ENCODE assay signal across 26 cellular contexts in the genomic region with DNA sequence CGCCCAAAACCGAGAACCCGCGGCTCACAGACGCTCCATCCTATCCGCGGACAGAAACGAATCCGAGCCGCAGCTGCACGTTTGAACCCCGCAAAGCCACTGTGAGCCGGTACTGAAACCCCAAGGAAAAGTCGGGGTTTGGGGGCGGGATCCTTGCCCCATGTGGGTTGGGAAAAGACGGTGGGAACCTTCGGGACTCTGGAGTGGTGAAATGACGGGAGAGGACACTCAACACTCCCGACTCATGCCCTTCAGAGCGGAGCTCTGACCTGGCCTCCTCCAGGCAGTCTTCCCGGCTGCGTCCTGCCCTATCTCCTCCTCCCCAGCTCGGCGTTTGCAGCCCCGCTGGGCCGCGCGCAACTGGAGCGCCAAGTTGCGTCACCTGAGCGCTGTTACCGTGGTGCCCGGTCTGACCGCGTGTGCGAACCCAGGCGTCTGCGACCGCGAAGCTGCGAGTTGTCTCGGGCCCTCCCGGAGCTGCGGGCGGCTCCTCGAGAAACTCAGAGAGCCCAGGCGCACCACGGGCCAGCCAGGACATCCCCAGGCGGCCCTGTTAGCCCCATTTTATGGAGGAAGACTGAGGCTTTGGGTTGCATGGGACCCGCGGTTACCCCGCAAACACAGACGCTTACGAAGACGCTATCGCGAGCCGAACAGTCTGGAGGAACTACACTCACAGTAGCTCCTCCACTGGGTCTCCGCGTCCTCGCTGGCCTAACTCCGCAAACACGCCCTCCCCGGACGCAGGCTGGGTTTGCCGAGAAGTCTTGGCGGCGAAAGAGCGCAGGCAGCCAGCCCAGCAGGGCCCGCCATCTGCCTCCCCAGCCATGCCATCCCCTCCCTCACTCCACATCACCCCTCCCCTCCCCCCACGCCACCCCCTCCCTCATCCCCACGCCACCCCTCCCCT. TPM values are rescaled to one million over a fixed set of nuclear protein-coding genes. Genes with fewer than 3 reads are reported as not detected.
DNase-seq lines count a peak whose midpoint lies in the region; ATAC-seq and TF ChIP-seq lines count a peak whose summit lies in the region.
"Had no signal": no experiment of that assay in that cellular context is flagged by ENCODE, and none has a peak within 500 bp of the region (broad histone marks: within the 10 kb centered on the region; RNA-seq: fewer than 3 reads in every experiment).

No MANE protein-coding gene starts in this region.

- peak overlapping the region; percentile 13 for H3K4me2 ChIP-seq in trophoblast cell (ENCODE audit: low read length)

- H3K9ac ChIP-seq in HUES64 (ENCODE audit: low read depth, low read length) = peak overlapping the region; percentile 53
- H3K9ac ChIP-seq in trophoblast cell (ENCODE audit: low read length) = no peak overlapping the region
- H3K9ac ChIP-seq: BLaER1 had no signal

- peak in 1 of 2 donors; percentile 32 for ATAC-seq in activated T-cell treated with anti-CD3 and anti-CD28 coated beads, Interleukin-2, amount 50 U/mL, for 72 hours (replicated peaks in 1 of 2)
- ATAC-seq in HG03457 (IDR thresholded peaks at IDR 0.05; ENCODE audit: unreplicated experiment) = no peak
- ATAC-seq: activated CD8-positive, alpha-beta T cell treated with anti-CD3 and anti-CD28 coated beads for 36 hours; gastroesophageal sphincter; stimulated activated memory B cell treated with anti-CD40 and anti-IgM and Interleukin-4, amounts not matched to agents 10 μg/mL and 1 μg/mL and 100 μg/mL, for 72 hours had no signal

- H3K9me3 Mint-ChIP-seq in activated T-cell treated with anti-CD3 and anti-CD28 coated beads, Interleukin-2, amount 50 U/mL, for 72 hours = no peaks in the 10 kb centered on the region
- H3K9me3 Mint-ChIP-seq: stimulated activated memory B cell treated with anti-CD40 and anti-IgM and Interleukin-4, amounts not matched to agents 10 μg/mL and 1 μg/mL and 100 μg/mL, for 72 hours had no signal

- no peak overlapping the region for H2AFZ ChIP-seq in trophoblast cell (ENCODE audit: insufficient read depth, low read length, poor library complexity)

- H3K14ac ChIP-seq in trophoblast cell (ENCODE audit: low read length) = no peak overlapping the region

- peaks cover 0 to 1% of the 10 kb centered on the region in 2 donors for H3K36me3 Mint-ChIP-seq in activated T-cell treated with anti-CD3 and anti-CD28 coated beads, Interleukin-2, amount 50 U/mL, for 72 hours (ENCODE audit: insufficient read depth in 2 of 2)
- H3K36me3 Mint-ChIP-seq: stimulated activated memory B cell treated with anti-CD40 and anti-IgM and Interleukin-4, amounts not matched to agents 10 μg/mL and 1 μg/mL and 100 μg/mL, for 72 hours had no signal

- H3K4me3 ChIP-seq in HUES64 (ENCODE audit: low read length) (peak overlapping the region; percentile 26; the same call in 1 of the 2 replicates), iPS DF 6.9 (ENCODE audit: low read length) (peak overlapping the region; percentile 3; the same call in 1 of the 2 replicates), trophoblast cell (ENCODE audit: low read depth, low read length) (no peak overlapping the region), dorsolateral prefrontal cortex (no peak overlapping the region)
- H3K4me3 ChIP-seq: esophagus squamous epithelium, gastroesophageal sphincter, uterus had no signal

- H4K12ac ChIP-seq in trophoblast cell (ENCODE audit: low read depth, low read length) = no peak overlapping the region

- H3K27ac ChIP-seq in HUES64 (ENCODE audit: low read depth, low read length) = no peak overlapping the region
- H3K27ac ChIP-seq in iPS DF 6.9 (ENCODE audit: low read length) = no peak overlapping the region
- no peak overlapping the region for H3K27ac ChIP-seq in trophoblast cell (ENCODE audit: low read depth, low read length)
- no peak overlapping the region for H3K27ac ChIP-seq in dorsolateral prefrontal cortex
- H3K27ac ChIP-seq: BLaER1, esophagus squamous epithelium, gastroesophageal sphincter, testis, uterus had no signal

- intact Hi-C loops in dorsolateral prefrontal cortex (cut with DNase I) = no loop called here

- no peak overlapping the region for H2BK5ac ChIP-seq in trophoblast cell (ENCODE audit: low read depth, low read length, poor library complexity)

- H4K8ac ChIP-seq in trophoblast cell (ENCODE audit: low read depth, low read length) = no peak overlapping the region

- H3K36me3 ChIP-seq in HUES64 (ENCODE audit: insufficient read depth, low read length) (no peaks in the 10 kb centered on the region), iPS DF 6.9 (ENCODE audit: control insufficient read depth, insufficient read depth, low read length) (no peaks in the 10 kb centered on the region), trophoblast cell (ENCODE audit: control insufficient read depth in 1 of 2, insufficient read depth in 2 of 2, low read length in 2 of 2) (no peaks in the 10 kb centered on the region)
- H3K36me3 ChIP-seq: BLaER1, esophagus squamous epithelium, gastroesophageal sphincter, uterus had no signal

- H3K18ac ChIP-seq in trophoblast cell (ENCODE audit: low read length) = no peak overlapping the region

- H3K4me1 ChIP-seq in HUES64 (ENCODE audit: insufficient read depth, low read length) (0 out of 2 replicates have a peak, but pooled peaks cover 11% of the 10 kb centered on the region), iPS DF 6.9 (ENCODE audit: control insufficient read depth, insufficient read depth, low read length) (peaks cover 2% of the 10 kb centered on the region), trophoblast cell (ENCODE audit: control insufficient read depth in 1 of 2, insufficient read depth in 2 of 2, low read length in 2 of 2) (peaks cover 0 to 3% of the 10 kb centered on the region in 2 experiments)
- H3K4me1 ChIP-seq: testis had no signal

- H3K4me1 Mint-ChIP-seq in activated T-cell treated with anti-CD3 and anti-CD28 coated beads, Interleukin-2, amount 50 U/mL, for 72 hours (ENCODE audit: low read depth) = peaks cover 5% of the 10 kb centered on the region

- no peak overlapping the region for H2BK120ac ChIP-seq in trophoblast cell (ENCODE audit: insufficient read depth, low read length, poor library complexity)

- H3K27ac Mint-ChIP-seq in activated T-cell treated with anti-CD3 and anti-CD28 coated beads, Interleukin-2, amount 50 U/mL, for 72 hours = no peak overlapping the region
- H3K27ac Mint-ChIP-seq: activated CD8-positive, alpha-beta T cell treated with anti-CD3 and anti-CD28 coated beads for 36 hours; stimulated activated memory B cell treated with anti-CD40 and anti-IgM and Interleukin-4, amounts not matched to agents 10 μg/mL and 1 μg/mL and 100 μg/mL, for 72 hours had no signal

- H3K79me2 ChIP-seq in trophoblast cell (ENCODE audit: control insufficient read depth, insufficient read depth, low read length, poor library complexity) = no peaks in the 10 kb centered on the region

- H2BK12ac ChIP-seq in trophoblast cell (ENCODE audit: low read length) = no peak overlapping the region

- peaks cover 50% of the 10 kb centered on the region for H3K27me3 Mint-ChIP-seq in activated T-cell treated with anti-CD3 and anti-CD28 coated beads, Interleukin-2, amount 50 U/mL, for 72 hours (ENCODE audit: low read depth)

- no peak overlapping the region for H3K23ac ChIP-seq in trophoblast cell (ENCODE audit: low read length)

- no peak for DNase-seq in activated T-cell treated with anti-CD3 and anti-CD28 coated beads, Interleukin-2, amount 50 U/mL, for 72 hours
- DNase-seq in activated T-cell treated with anti-CD3 and anti-CD28 coated beads, Interleukin-2, amount 50 U/mL, for 1 hour = no peak
- DNase-seq in iPS DF 6.9 (ENCODE audit: low read depth, low spot score) = no peak
- no peak for DNase-seq in trophoblast cell
- no peak for DNase-seq in glomerular visceral epithelial cell (ENCODE audit: extremely low spot score)
- no peak for DNase-seq in dorsolateral prefrontal cortex
- DNase-seq: ACHN; activated CD8-positive, alpha-beta T cell treated with anti-CD3 and anti-CD28 coated beads for 36 hours; activated gamma-delta T cell treated with Interleukin-2 at 50 U/mL for 16 hours; COR-L47; DMS79 treated with DMSO at 0.1 percent for 48 hours; esophagus squamous epithelium; mammary epithelial cell; NCI-H2081; NCI-H446 treated with DMSO at 0.1 percent for 48 hours; occipital lobe; stimulated activated CD4-positive, alpha-beta T cell treated with anti-CD3 and anti-CD28 coated beads, Interleukin-4, amount 100 ng/mL, for 1 hour; testis; uterus had no signal

- H3K9me3 ChIP-seq in HUES64 (ENCODE audit: insufficient read depth, low read depth, low read length) (peaks cover 3% of the 10 kb centered on the region; the same call in 1 of the 2 replicates), iPS DF 6.9 (ENCODE audit: control insufficient read depth, insufficient read depth, low read length) (no peaks in the 10 kb centered on the region), trophoblast cell (ENCODE audit: insufficient read depth, low read depth, low read length) (peaks cover 4% of the 10 kb centered on the region)
- H3K9me3 ChIP-seq: esophagus squamous epithelium, testis, uterus had no signal

- H3K79me1 ChIP-seq in trophoblast cell (ENCODE audit: low read length) = no peaks in the 10 kb centered on the region

- H2AK5ac ChIP-seq in trophoblast cell (ENCODE audit: low read length) = no peak overlapping the region

- 6% methylated on average over 70 of the region's 72 CpGs for WGBS in HUES64
- no CpG with 5 or more reads among the region's 72 CpGs for WGBS in iPS DF 6.9 (ENCODE audit: insufficient coverage, insufficient read length)
- WGBS in trophoblast cell (ENCODE audit: extremely low coverage, insufficient coverage, insufficient read length) = no CpG with 5 or more reads among the region's 72 CpGs

- H4K91ac ChIP-seq in trophoblast cell (ENCODE audit: low read depth, low read length) = no peak overlapping the region

- TF ChIP-seq CTCF in dorsolateral prefrontal cortex (IDR thresholded peaks at IDR 0.05 in 54 of 56, conservative IDR thresholded peaks at IDR 0.05 in 2 of 56; ENCODE audit: low read depth in 1 of 56, partially characterized antibody in 56 of 56) = no peak

- H3K4me3 Mint-ChIP-seq in activated T-cell treated with anti-CD3 and anti-CD28 coated beads, Interleukin-2, amount 50 U/mL, for 72 hours = peak overlapping the region; percentile 25 to 52
- H3K4me3 Mint-ChIP-seq: activated CD8-positive, alpha-beta T cell treated with anti-CD3 and anti-CD28 coated beads for 36 hours; stimulated activated memory B cell treated with anti-CD40 and anti-IgM and Interleukin-4, amounts not matched to agents 10 μg/mL and 1 μg/mL and 100 μg/mL, for 72 hours had no signal

- H3K27me3 ChIP-seq in HUES64 (ENCODE audit: insufficient read depth, low read length) (peaks cover 99% of the 10 kb centered on the region), iPS DF 6.9 (ENCODE audit: control insufficient read depth, insufficient read depth, low read length) (peaks cover 85% of the 10 kb centered on the region), trophoblast cell (ENCODE audit: insufficient read depth, low read length) (peaks cover 73% of the 10 kb centered on the region), dorsolateral prefrontal cortex (peaks cover 3 to 99% (median 87%) of the 10 kb centered on the region in 45 donors)
- H3K27me3 ChIP-seq: testis had no signal

- no peak overlapping the region for H3K4ac ChIP-seq in trophoblast cell (ENCODE audit: low read depth, low read length)

RNA-seq across cellular contexts. Expression of gene HMX1, which starts 20.3 kb away (rescaled TPM):
- not detected for total RNA-seq in activated T-cell treated with anti-CD3 and anti-CD28 coated beads, Interleukin-2, amount 50 U/mL, for 72 hours
- polyA plus RNA-seq in HUES64 (2013, experiment 1 of 2) = 0.25 TPM
- 0.13 TPM for polyA plus RNA-seq in HUES64 (2013, experiment 2 of 2)
- 0.72 and 0.77 TPM in 2 replicates for polyA plus RNA-seq in trophoblast cell (2013)
- 1 to 10 TPM in 60 of 120 experiments, under 1 TPM in 59, not detected in 1; 0.28 to 3.6 (median 1.0) TPM for total RNA-seq in dorsolateral prefrontal cortex
- total RNA-seq: activated CD8-positive, alpha-beta T cell treated with anti-CD3 and anti-CD28 coated beads for 36 hours; gastroesophageal sphincter; mammary epithelial cell; OCI-LY7 had no signal
- polyA plus RNA-seq: adipose tissue, mammary epithelial cell had no signal

Comparison
In these comparisons a context has a peak if more than half of its experiments do, and no peak if none do; other contexts are left out.
1. H3K4me3 ChIP-seq: peak in HUES64 (single experiment) and iPS DF 6.9 (single experiment); none in trophoblast cell (single experiment) and dorsolateral prefrontal cortex (0 of 59).